12 cellular contexts compared by ENCODE assay signal in genomic region chr12:52496054-52496453, GRCh38. TPM values are rescaled to one million over a fixed set of nuclear protein-coding genes. Genes with fewer than 3 reads are reported as not detected.
DNase-seq lines count a peak whose midpoint lies in the region; ATAC-seq and TF ChIP-seq lines count a peak whose summit lies in the region.
"Had no signal": no experiment of that assay in that cellular context is flagged by ENCODE, and none has a peak within 500 bp of the region (broad histone marks: within the 10 kb centered on the region; RNA-seq: fewer than 3 reads in every experiment).

No MANE protein-coding gene starts in this region.

- H3K4me1 Mint-ChIP-seq in activated CD8-positive, alpha-beta T cell treated with anti-CD3 and anti-CD28 coated beads, Interleukin-2, amount 10 ng/mL, durations not matched to agents 7 days and 5 days (ENCODE audit: low read depth) = no peaks in the 10 kb centered on the region

- H3K27me3 Mint-ChIP-seq in activated CD8-positive, alpha-beta T cell treated with anti-CD3 and anti-CD28 coated beads, Interleukin-2, amount 10 ng/mL, durations not matched to agents 7 days and 5 days (ENCODE audit: low read depth) = peaks cover 22% of the 10 kb centered on the region

- H3K4me3 ChIP-seq in RWPE2 (ENCODE audit: severe bottlenecking) = no peak overlapping the region

- H3K36me3 ChIP-seq in RWPE2 (ENCODE audit: low read depth) = peaks cover 15% of the 10 kb centered on the region

- no peak overlapping the region for H3K4me3 Mint-ChIP-seq in activated CD8-positive, alpha-beta T cell treated with anti-CD3 and anti-CD28 coated beads, Interleukin-2, amount 10 ng/mL, durations not matched to agents 7 days and 5 days
- H3K4me3 Mint-ChIP-seq: CD4-positive, alpha-beta T cell; natural killer cell had no signal

- CTCF ChIA-PET in activated CD8-positive, alpha-beta T cell treated with anti-CD3 and anti-CD28 coated beads, Interleukin-2, amount 10 ng/mL, durations not matched to agents 7 days and 5 days (lab: Charles Lee) = interaction anchor here (1.0 to 1.4 kb wide), 2 partner anchors 11 to 169 kb away, joined by 3 read pairs; no protein-coding TSS in a partner anchor

- H3K27ac ChIP-seq in RWPE2 (ENCODE audit: poor library complexity, severe bottlenecking) = peak overlapping the region; percentile 100
- H3K27ac ChIP-seq: KMS-11 had no signal

- no peaks in the 10 kb centered on the region for H3K9me3 ChIP-seq in RWPE2 (ENCODE audit: severe bottlenecking)

- no peaks in the 10 kb centered on the region for H3K27me3 ChIP-seq in RWPE2 (ENCODE audit: insufficient read depth, poor library complexity, severe bottlenecking)

- POLR2A ChIA-PET in activated CD8-positive, alpha-beta T cell treated with anti-CD3 and anti-CD28 coated beads, Interleukin-2, amount 10 ng/mL, durations not matched to agents 7 days and 5 days (lab: Charles Lee) = no interaction called here

- ATAC-seq in RWPE2 (ENCODE audit: low read depth) (no peak), GM18907 (IDR thresholded peaks at IDR 0.05; ENCODE audit: unreplicated experiment) (no peak)
- ATAC-seq in activated CD8-positive, alpha-beta T cell treated with anti-CD3 and anti-CD28 coated beads, Interleukin-2, amount 10 ng/mL, durations not matched to agents 7 days and 5 days = no peak
- ATAC-seq: natural killer cell had no signal

- no peaks in the 10 kb centered on the region for H3K9me3 Mint-ChIP-seq in activated CD8-positive, alpha-beta T cell treated with anti-CD3 and anti-CD28 coated beads, Interleukin-2, amount 10 ng/mL, durations not matched to agents 7 days and 5 days (ENCODE audit: insufficient read depth)
- H3K9me3 Mint-ChIP-seq: CD4-positive, alpha-beta T cell; natural killer cell had no signal

- peaks cover 44% of the 10 kb centered on the region for H3K4me1 ChIP-seq in RWPE2 (ENCODE audit: insufficient read depth, poor library complexity, severe bottlenecking)

- H3K27ac Mint-ChIP-seq in activated CD8-positive, alpha-beta T cell treated with anti-CD3 and anti-CD28 coated beads, Interleukin-2, amount 10 ng/mL, durations not matched to agents 7 days and 5 days = no peak overlapping the region
- H3K27ac Mint-ChIP-seq: CD4-positive, alpha-beta T cell; natural killer cell had no signal

- no peaks in the 10 kb centered on the region for H3K36me3 Mint-ChIP-seq in activated CD8-positive, alpha-beta T cell treated with anti-CD3 and anti-CD28 coated beads, Interleukin-2, amount 10 ng/mL, durations not matched to agents 7 days and 5 days (ENCODE audit: low read depth)
- H3K36me3 Mint-ChIP-seq: natural killer cell had no signal

- DNase-seq in COR-L47 (lab: John Stamatoyannopoulos, UW) (peak; percentile 52), NCI-H146 treated with DMSO at 0.1 percent for 48 hours (lab: John Stamatoyannopoulos, UW; ENCODE audit: unreplicated experiment) (peak; percentile 84), RWPE2 (ENCODE audit: low spot score) (no peak), left kidney (ENCODE audit: low read depth, low spot score) (peak; percentile 7), activated T-cell treated with anti-CD3 and anti-CD28 coated beads for 4 hours (no peak), NCI-H2227 treated with DMSO at 0.1 percent for 48 hours (lab: John Stamatoyannopoulos, UW) (no peak)
- DNase-seq in activated CD8-positive, alpha-beta T cell treated with anti-CD3 and anti-CD28 coated beads, Interleukin-2, amount 10 ng/mL, durations not matched to agents 7 days and 5 days = no peak
- DNase-seq: activated CD8-positive, alpha-beta memory T cell treated with anti-CD3 and anti-CD28 coated beads, Interleukin-2, amount 50 U/mL, for 48 hours; CD4-positive, alpha-beta T cell; natural killer cell had no signal

- no peak for TF ChIP-seq CTCF in RWPE2 (IDR thresholded peaks at IDR 0.05; ENCODE audit: poor library complexity, severe bottlenecking)

RNA-seq across cellular contexts. Expression of gene KRT6A, which starts 3.0 kb away (rescaled TPM):
- not detected for total RNA-seq in activated CD8-positive, alpha-beta T cell treated with anti-CD3 and anti-CD28 coated beads, Interleukin-2, amount 10 ng/mL, durations not matched to agents 7 days and 5 days
- total RNA-seq: CD4-positive, alpha-beta T cell; natural killer cell had no signal

RNA-seq across cellular contexts. Expression of gene KRT6C, which starts 22.4 kb away (rescaled TPM):
- total RNA-seq in activated CD8-positive, alpha-beta T cell treated with anti-CD3 and anti-CD28 coated beads, Interleukin-2, amount 10 ng/mL, durations not matched to agents 7 days and 5 days = not detected
- total RNA-seq: CD4-positive, alpha-beta T cell; natural killer cell had no signal

RNA-seq across cellular contexts. Expression of gene KRT5, which starts 24.1 kb away (rescaled TPM):
- not detected for total RNA-seq in activated CD8-positive, alpha-beta T cell treated with anti-CD3 and anti-CD28 coated beads, Interleukin-2, amount 10 ng/mL, durations not matched to agents 7 days and 5 days

RNA-seq across cellular contexts. Expression of gene KRT6B, which starts 44.1 kb away (rescaled TPM):
- not detected for total RNA-seq in activated CD8-positive, alpha-beta T cell treated with anti-CD3 and anti-CD28 coated beads, Interleukin-2, amount 10 ng/mL, durations not matched to agents 7 days and 5 days
- total RNA-seq: CD4-positive, alpha-beta T cell; natural killer cell had no signal

RNA-seq across cellular contexts. Expression of gene KRT71, which starts 56.9 kb away (rescaled TPM):
- not detected for total RNA-seq in activated CD8-positive, alpha-beta T cell treated with anti-CD3 and anti-CD28 coated beads, Interleukin-2, amount 10 ng/mL, durations not matched to agents 7 days and 5 days
- total RNA-seq: CD4-positive, alpha-beta T cell; natural killer cell had no signal

Comparison
In these comparisons a context has a peak if more than half of its experiments do, and no peak if none do; other contexts are left out.
1. DNase-seq: peak in COR-L47 (single experiment), NCI-H146 treated with DMSO at 0.1 percent for 48 hours (single experiment) and left kidney (single experiment); none in RWPE2 (single experiment), activated T-cell treated with anti-CD3 and anti-CD28 coated beads for 4 hours (single experiment), activated CD8-positive, alpha-beta T cell treated with anti-CD3 and anti-CD28 coated beads, Interleukin-2, amount 10 ng/mL, durations not matched to agents 7 days and 5 days (single experiment) and NCI-H2227 treated with DMSO at 0.1 percent for 48 hours (single experiment).